Comparison of ENCODE assay signal across 9 cellular contexts in the genomic region with DNA sequence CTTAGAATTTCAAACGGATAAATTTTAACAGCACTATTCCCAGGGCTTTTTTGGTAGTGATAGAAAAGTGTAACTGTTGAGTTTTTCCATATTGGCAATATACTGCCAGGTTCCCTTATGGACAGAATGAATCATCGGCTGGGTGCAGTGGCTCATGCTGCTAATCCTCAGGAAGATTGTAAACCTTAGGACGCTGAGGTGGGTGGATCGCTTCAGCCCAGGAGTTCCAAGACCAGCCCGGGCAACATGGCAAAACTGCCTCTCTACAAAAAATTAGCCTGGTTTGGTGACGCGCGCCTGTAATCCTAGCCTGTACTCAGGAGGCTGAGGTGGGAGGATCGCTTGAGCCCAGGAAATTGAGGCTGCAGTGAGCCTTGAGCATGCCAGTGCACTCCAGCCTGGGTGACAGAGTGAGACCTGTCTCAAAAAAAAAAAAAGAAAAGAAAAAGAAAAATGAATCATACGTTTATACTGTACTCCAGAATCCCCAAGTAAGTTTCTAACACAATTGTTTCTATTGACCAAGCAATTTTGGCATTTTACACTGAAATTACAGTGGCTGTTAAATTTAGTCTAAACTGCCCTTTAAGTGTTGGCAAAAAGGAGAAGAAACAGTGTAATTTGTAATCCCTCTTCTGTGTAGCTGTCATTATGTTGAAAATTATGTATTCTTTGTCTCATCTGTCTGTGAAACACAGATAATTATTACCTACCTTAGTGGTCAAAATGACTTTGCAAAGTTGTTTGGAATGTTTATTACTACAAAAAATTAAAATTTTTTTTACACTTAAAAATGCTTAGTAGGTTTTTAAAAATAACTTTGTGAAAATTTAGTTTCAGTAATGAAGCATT. TPM values are rescaled to one million over a fixed set of nuclear protein-coding genes. Genes with fewer than 3 reads are reported as not detected.
DNase-seq lines count a peak whose midpoint lies in the region; ATAC-seq and TF ChIP-seq lines count a peak whose summit lies in the region.
"Had no signal": no experiment of that assay in that cellular context is flagged by ENCODE, and none has a peak within 500 bp of the region (broad histone marks: within the 10 kb centered on the region; RNA-seq: fewer than 3 reads in every experiment).

No MANE protein-coding gene starts in this region.

- peak overlapping the region in 5 of 10 experiments; percentile 75 to 94 (median 83); a peak in 7 of 20 replicates for H3K4me3 ChIP-seq in BLaER1 treated with 17β-estradiol and CSF1 and Interleukin-3, amounts not matched to agents 10 nM and 100 nM
- no peak overlapping the region; the same call in 1 of the 2 replicates for H3K4me3 ChIP-seq in HEK293 (ENCODE audit: low read depth, low read length)

- H3K36me3 Mint-ChIP-seq in activated T-helper 1 cell treated with anti-CD3 and anti-CD28 coated beads, Interleukin-12 subunit alpha, Interleukin-12 subunit beta, Interleukin-2, Interleukin-4 antibody, amounts not matched to agents 30 ng/mL and 10 ng/mL and 1 ng/mL, durations not matched to agents 14 hours and 24 hours and 36 hours (ENCODE audit: low read depth), result peaks cover 6% of the 10 kb centered on the region

- H3K27me3 ChIP-seq in BLaER1 treated with 17β-estradiol and CSF1 and Interleukin-3, amounts not matched to agents 10 nM and 100 nM, result no peaks in the 10 kb centered on the region

- POLR2A ChIA-PET in HEK293 (lab: Yijun Ruan, JAX), result no interaction called here

- no peak for DNase-seq in activated T-helper 1 cell treated with anti-CD3 and anti-CD28 coated beads, Interleukin-12 subunit alpha, Interleukin-12 subunit beta, Interleukin-2, Interleukin-4 antibody, amounts not matched to agents 30 ng/mL and 10 ng/mL and 1 ng/mL, durations not matched to agents 14 hours and 24 hours and 36 hours (ENCODE audit: low spot score)
- DNase-seq in islet precursor cell, result peak; percentile 58
- DNase-seq in GM13977 (ENCODE audit: low spot score), result no peak
- DNase-seq in effector CD8-positive, alpha-beta T cell (lab: John Stamatoyannopoulos, UW), result no peak
- DNase-seq in NCI-H2196 (lab: John Stamatoyannopoulos, UW; ENCODE audit: unreplicated experiment), result no peak

- H3K9me3 Mint-ChIP-seq in activated T-helper 1 cell treated with anti-CD3 and anti-CD28 coated beads, Interleukin-12 subunit alpha, Interleukin-12 subunit beta, Interleukin-2, Interleukin-4 antibody, amounts not matched to agents 30 ng/mL and 10 ng/mL and 1 ng/mL, durations not matched to agents 14 hours and 24 hours and 36 hours, result no peaks in the 10 kb centered on the region

- H4K20me1 ChIP-seq in BLaER1 treated with 17β-estradiol and CSF1 and Interleukin-3, amounts not matched to agents 10 nM and 100 nM, result peaks cover 0 to 31% (median 6%) of the 10 kb centered on the region in 11 experiments; a peak in 9 of 22 replicates

- H3K4me1 ChIP-seq in BLaER1 treated with 17β-estradiol and CSF1 and Interleukin-3, amounts not matched to agents 10 nM and 100 nM, result peaks cover 20 to 42% (median 29%) of the 10 kb centered on the region in 10 experiments
- H3K4me1 ChIP-seq in HEK293 (ENCODE audit: control insufficient read depth, insufficient read depth, low read length), result no peaks in the 10 kb centered on the region

- peaks cover 0 to 9% (median 0%) of the 10 kb centered on the region in 11 experiments; a peak in 2 of 22 replicates for H3K36me3 ChIP-seq in BLaER1 treated with 17β-estradiol and CSF1 and Interleukin-3, amounts not matched to agents 10 nM and 100 nM
- no peaks in the 10 kb centered on the region for H3K36me3 ChIP-seq in HEK293 (ENCODE audit: control insufficient read depth in 2 of 2, insufficient read depth in 1 of 2, low read length in 2 of 2)

- peak overlapping the region; percentile 99 for H3K4me3 Mint-ChIP-seq in activated T-helper 1 cell treated with anti-CD3 and anti-CD28 coated beads, Interleukin-12 subunit alpha, Interleukin-12 subunit beta, Interleukin-2, Interleukin-4 antibody, amounts not matched to agents 30 ng/mL and 10 ng/mL and 1 ng/mL, durations not matched to agents 14 hours and 24 hours and 36 hours

- CTCF ChIA-PET in HEK293 (lab: Yijun Ruan, JAX), result interaction anchor here (1.4 kb wide), 1 partner anchor 25 kb away, joined by 4 read pairs; no protein-coding TSS in a partner anchor

- H3K9ac ChIP-seq in BLaER1 treated with 17β-estradiol and CSF1 and Interleukin-3, amounts not matched to agents 10 nM and 100 nM, result peak overlapping the region in 5 of 11 experiments; percentile 18 to 90 (median 87); a peak in 4 of 22 replicates

- no peaks in the 10 kb centered on the region for H3K27me3 Mint-ChIP-seq in activated T-helper 1 cell treated with anti-CD3 and anti-CD28 coated beads, Interleukin-12 subunit alpha, Interleukin-12 subunit beta, Interleukin-2, Interleukin-4 antibody, amounts not matched to agents 30 ng/mL and 10 ng/mL and 1 ng/mL, durations not matched to agents 14 hours and 24 hours and 36 hours (ENCODE audit: insufficient read depth)

- no peaks in the 10 kb centered on the region for H3K9me3 ChIP-seq in BLaER1 treated with 17β-estradiol and CSF1 and Interleukin-3, amounts not matched to agents 10 nM and 100 nM (replicated peaks in 1 of 11)
- no peaks in the 10 kb centered on the region for H3K9me3 ChIP-seq in HEK293 (ENCODE audit: control insufficient read depth, insufficient read depth, low read depth, low read length)

- in situ Hi-C loops in GM13977 (cut with MboI; ENCODE audit: low pct_unique_long_range_greater_than_20kb, low sequenced_read_pairs, unreplicated experiment), result no loop called here

- intact Hi-C loops in activated T-helper 1 cell treated with anti-CD3 and anti-CD28 coated beads, Interleukin-12 subunit alpha, Interleukin-12 subunit beta, Interleukin-2, Interleukin-4 antibody, amounts not matched to agents 30 ng/mL and 10 ng/mL and 1 ng/mL, durations not matched to agents 14 hours and 24 hours and 36 hours (cut with micrococcal nuclease), result loop anchor here (2.0 to 5.0 kb wide), 2 partner anchors 35 to 665 kb away; a partner anchor contains a TSS

- peak overlapping the region; percentile 77 to 97 (median 93) for H3K4me2 ChIP-seq in BLaER1 treated with 17β-estradiol and CSF1 and Interleukin-3, amounts not matched to agents 10 nM and 100 nM

- TF ChIP-seq CTCF in HEK293 (tag by site-specific recombination; IDR thresholded peaks at IDR 0.05) (no peak), GM13977 (IDR thresholded peaks at IDR 0.05; ENCODE audit: extremely low read depth, insufficient read depth, missing control alignments) (no peak)

- ATAC-seq in HG02884 (IDR thresholded peaks at IDR 0.05; ENCODE audit: unreplicated experiment), result no peak
- ATAC-seq: Right ventricle myocardium inferior had no signal

- no peak overlapping the region for H3K27ac ChIP-seq in BLaER1 treated with 17β-estradiol and CSF1 and Interleukin-3, amounts not matched to agents 10 nM and 100 nM
- no peak overlapping the region for H3K27ac ChIP-seq in HEK293 (ENCODE audit: extremely low read depth, low read depth, low read length)

- H3K4me1 Mint-ChIP-seq in activated T-helper 1 cell treated with anti-CD3 and anti-CD28 coated beads, Interleukin-12 subunit alpha, Interleukin-12 subunit beta, Interleukin-2, Interleukin-4 antibody, amounts not matched to agents 30 ng/mL and 10 ng/mL and 1 ng/mL, durations not matched to agents 14 hours and 24 hours and 36 hours (ENCODE audit: low read depth), result peaks cover 28% of the 10 kb centered on the region

- H3K27ac Mint-ChIP-seq in activated T-helper 1 cell treated with anti-CD3 and anti-CD28 coated beads, Interleukin-12 subunit alpha, Interleukin-12 subunit beta, Interleukin-2, Interleukin-4 antibody, amounts not matched to agents 30 ng/mL and 10 ng/mL and 1 ng/mL, durations not matched to agents 14 hours and 24 hours and 36 hours, result no peak overlapping the region

TF ChIP-seq in HEK293, 187 proteins besides CTCF, POLR2A, EP300 and RAD21:
- TF ChIP-seq SP7 (tag by site-specific recombination; IDR thresholded peaks at IDR 0.05) (peak; percentile 35; the same call in 1 of the 2 replicates), ZNF23 (tag by site-specific recombination; IDR thresholded peaks at IDR 0.05; ENCODE audit: borderline replicate concordance) (no peak)

RNA-seq across cellular contexts. Expression of a gene that starts 1.8 kb away (rescaled TPM):
- 40.4 and 43.2 TPM in 2 replicates for total RNA-seq in activated T-helper 1 cell treated with anti-CD3 and anti-CD28 coated beads, Interleukin-12 subunit alpha, Interleukin-12 subunit beta, Interleukin-2, Interleukin-4 antibody, amounts not matched to agents 30 ng/mL and 10 ng/mL and 1 ng/mL, durations not matched to agents 14 hours and 24 hours and 36 hours

RNA-seq across cellular contexts. Expression of a gene that starts 10.6 kb away (rescaled TPM):
- total RNA-seq in activated T-helper 1 cell treated with anti-CD3 and anti-CD28 coated beads, Interleukin-12 subunit alpha, Interleukin-12 subunit beta, Interleukin-2, Interleukin-4 antibody, amounts not matched to agents 30 ng/mL and 10 ng/mL and 1 ng/mL, durations not matched to agents 14 hours and 24 hours and 36 hours, result 0.20 and 0.31 TPM in 2 replicates

RNA-seq across cellular contexts. Expression of a gene that starts 56.9 kb away (rescaled TPM):
- 97.8 and 106 TPM in 2 replicates for total RNA-seq in activated T-helper 1 cell treated with anti-CD3 and anti-CD28 coated beads, Interleukin-12 subunit alpha, Interleukin-12 subunit beta, Interleukin-2, Interleukin-4 antibody, amounts not matched to agents 30 ng/mL and 10 ng/mL and 1 ng/mL, durations not matched to agents 14 hours and 24 hours and 36 hours
